In the genomic region with DNA sequence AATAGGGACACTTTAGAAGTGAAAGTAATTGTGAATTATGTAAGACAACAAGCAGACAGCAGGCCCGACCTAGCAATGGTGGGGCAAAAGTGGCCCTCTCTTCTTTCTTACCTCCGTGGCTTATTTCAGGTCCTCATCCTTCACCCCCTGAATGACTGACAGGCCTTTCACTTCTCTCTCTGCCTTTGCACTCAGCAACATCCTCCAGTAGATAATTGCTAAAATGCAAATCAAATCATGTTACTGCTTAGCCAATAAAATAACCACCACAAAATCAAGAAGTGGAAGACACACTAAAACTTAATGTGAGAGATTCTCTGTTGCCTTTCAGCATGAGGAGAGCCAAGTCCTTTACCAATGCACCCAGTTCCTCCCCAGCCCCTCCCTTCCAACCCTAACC, we compare ENCODE assay signal across 1 cellular context.
TF ChIP-seq lines count a peak whose summit lies in the region.

No MANE protein-coding gene starts in this region.

TF ChIP-seq in IMR-90, 13 proteins besides CTCF, POLR2A, EP300 and RAD21 (continued from another document):
- TF ChIP-seq, protein P1, sequence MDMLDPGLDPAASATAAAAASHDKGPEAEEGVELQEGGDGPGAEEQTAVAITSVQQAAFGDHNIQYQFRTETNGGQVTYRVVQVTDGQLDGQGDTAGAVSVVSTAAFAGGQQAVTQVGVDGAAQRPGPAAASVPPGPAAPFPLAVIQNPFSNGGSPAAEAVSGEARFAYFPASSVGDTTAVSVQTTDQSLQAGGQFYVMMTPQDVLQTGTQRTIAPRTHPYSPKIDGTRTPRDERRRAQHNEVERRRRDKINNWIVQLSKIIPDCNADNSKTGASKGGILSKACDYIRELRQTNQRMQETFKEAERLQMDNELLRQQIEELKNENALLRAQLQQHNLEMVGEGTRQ (IDR thresholded peaks at IDR 0.05; ENCODE audit: low read depth, low read length) = no peak
- TF ChIP-seq RFX5 (IDR thresholded peaks at IDR 0.05; ENCODE audit: low read depth, low read length) (no peak), CHD1 (IDR thresholded peaks at IDR 0.05; ENCODE audit: low read depth, low read length) (no peak), MXI1 (IDR thresholded peaks at IDR 0.05; ENCODE audit: borderline replicate concordance, low read depth, low read length) (no peak), MAZ (IDR thresholded peaks at IDR 0.05; ENCODE audit: borderline replicate concordance, low read depth, low read length) (no peak), BHLHE40 (IDR thresholded peaks at IDR 0.05; ENCODE audit: low read depth, low read length) (no peak), RCOR1 (IDR thresholded peaks at IDR 0.05; ENCODE audit: insufficient replicate concordance, low read length) (no peak)
- TF ChIP-seq, protein P2, sequence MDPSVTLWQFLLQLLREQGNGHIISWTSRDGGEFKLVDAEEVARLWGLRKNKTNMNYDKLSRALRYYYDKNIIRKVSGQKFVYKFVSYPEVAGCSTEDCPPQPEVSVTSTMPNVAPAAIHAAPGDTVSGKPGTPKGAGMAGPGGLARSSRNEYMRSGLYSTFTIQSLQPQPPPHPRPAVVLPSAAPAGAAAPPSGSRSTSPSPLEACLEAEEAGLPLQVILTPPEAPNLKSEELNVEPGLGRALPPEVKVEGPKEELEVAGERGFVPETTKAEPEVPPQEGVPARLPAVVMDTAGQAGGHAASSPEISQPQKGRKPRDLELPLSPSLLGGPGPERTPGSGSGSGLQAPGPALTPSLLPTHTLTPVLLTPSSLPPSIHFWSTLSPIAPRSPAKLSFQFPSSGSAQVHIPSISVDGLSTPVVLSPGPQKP (IDR thresholded peaks at IDR 0.05; ENCODE audit: borderline replicate concordance, low read depth, low read length) = no peak
TF ChIP-seq in IMR-90: peak in this region for 0.
